Comparison of ENCODE assay signal across 1 cellular context in genomic region chr4:109079177-109079576, GRCh38.
TF ChIP-seq lines count a peak whose summit lies in the region.

No MANE protein-coding gene starts in this region.

TF ChIP-seq in IMR-90, 13 proteins besides CTCF, POLR2A, EP300 and RAD21:
- no peak for TF ChIP-seq MAFK (IDR thresholded peaks at IDR 0.05; ENCODE audit: low read depth, low read length)
- peak; percentile 76 for TF ChIP-seq CEBPB (IDR thresholded peaks at IDR 0.05; ENCODE audit: low read depth, low read length)
TF ChIP-seq in IMR-90: peak in this region for 1.
